26 cellular contexts compared by ENCODE assay signal in genomic region chr5:76299592-76299991, GRCh38.
DNase-seq lines count a peak whose midpoint lies in the region; ATAC-seq and TF ChIP-seq lines count a peak whose summit lies in the region.
"Had no signal": no experiment of that assay in that cellular context is flagged by ENCODE, and none has a peak within 500 bp of the region (broad histone marks: within the 10 kb centered on the region; RNA-seq: fewer than 3 reads in every experiment).

No MANE protein-coding gene starts in this region.

- no peaks in the 10 kb centered on the region for H3K9me2 ChIP-seq in GM23248 (ENCODE audit: insufficient read depth)

- peak overlapping the region; percentile 5 to 75 (median 42) for H3K4me3 Mint-ChIP-seq in CD4-positive, CD25-positive, alpha-beta regulatory T cell
- no peak overlapping the region for H3K4me3 Mint-ChIP-seq in CD8-positive, alpha-beta T cell
- no peak overlapping the region for H3K4me3 Mint-ChIP-seq in activated CD8-positive, alpha-beta T cell treated with anti-CD3 and anti-CD28 coated beads for 36 hours
- H3K4me3 Mint-ChIP-seq: CD14-positive monocyte; stimulated activated naive CD8-positive, alpha-beta T cell treated with anti-CD3 and anti-CD28 coated beads, Interleukin-15, Interleukin-2, amounts not matched to agents 100 ng/mL and 50 ng/mL, for 24 hours had no signal

- H3K27me3 Mint-ChIP-seq in CD4-positive, CD25-positive, alpha-beta regulatory T cell: no peaks in the 10 kb centered on the region
- peaks cover 3% of the 10 kb centered on the region for H3K27me3 Mint-ChIP-seq in CD8-positive, alpha-beta T cell (ENCODE audit: low read depth)
- H3K27me3 Mint-ChIP-seq in activated CD8-positive, alpha-beta T cell treated with anti-CD3 and anti-CD28 coated beads for 36 hours: no peaks in the 10 kb centered on the region

- ATAC-seq in CD4-positive, CD25-positive, alpha-beta regulatory T cell (ENCODE audit: low read depth in 2 of 2): peak; percentile 36 to 43
- no peak for ATAC-seq in CD8-positive, alpha-beta T cell
- peak; percentile 47 for ATAC-seq in HG03025 (IDR thresholded peaks at IDR 0.05; ENCODE audit: low FRiP score, unreplicated experiment)
- ATAC-seq in activated CD8-positive, alpha-beta T cell treated with anti-CD3 and anti-CD28 coated beads for 36 hours: peak; percentile 8
- ATAC-seq in HG02642 (IDR thresholded peaks at IDR 0.05; ENCODE audit: poor library complexity, unreplicated experiment): no peak
- ATAC-seq: Right ventricle myocardium inferior had no signal

- H3K4me3 ChIP-seq in CD4-positive, CD25-positive, alpha-beta regulatory T cell (ENCODE audit: low read depth, low read length): peak overlapping the region; percentile 51
- no peak overlapping the region for H3K4me3 ChIP-seq in CD8-positive, alpha-beta T cell (ENCODE audit: low read depth, low read length)
- H3K4me3 ChIP-seq in GM23248: no peak overlapping the region
- H3K4me3 ChIP-seq: breast epithelium, thyroid gland had no signal

- no peaks in the 10 kb centered on the region for H3K79me2 ChIP-seq in GM23248 (ENCODE audit: insufficient read depth)

- no peaks in the 10 kb centered on the region for H3K9me3 ChIP-seq in CD4-positive, CD25-positive, alpha-beta regulatory T cell (ENCODE audit: control insufficient read depth in 2 of 2, low read length in 2 of 2)
- no peaks in the 10 kb centered on the region for H3K9me3 ChIP-seq in CD8-positive, alpha-beta T cell (ENCODE audit: low read length)
- H3K9me3 ChIP-seq in GM23248 (ENCODE audit: low read depth): no peaks in the 10 kb centered on the region
- H3K9me3 ChIP-seq: breast epithelium, thyroid gland had no signal

- H3K27me3 ChIP-seq in CD4-positive, CD25-positive, alpha-beta regulatory T cell (ENCODE audit: control insufficient read depth, insufficient read depth, low read length): no peaks in the 10 kb centered on the region
- H3K27me3 ChIP-seq in CD8-positive, alpha-beta T cell (ENCODE audit: insufficient read depth, low read length): no peaks in the 10 kb centered on the region
- H3K27me3 ChIP-seq in GM23248 (replicated peaks; ENCODE audit: insufficient read depth): no peaks in the 10 kb centered on the region
- H3K27me3 ChIP-seq: breast epithelium, thyroid gland had no signal

- H4K20me1 ChIP-seq in GM23248 (ENCODE audit: insufficient read depth): no peaks in the 10 kb centered on the region

- POLR2A ChIA-PET in CD8-positive, alpha-beta T cell (lab: Charles Lee): interaction anchor here (0.5 kb wide), 1 partner anchor 439 kb away, joined by 3 read pairs; no protein-coding TSS in a partner anchor
- POLR2A ChIA-PET in activated CD8-positive, alpha-beta T cell treated with anti-CD3 and anti-CD28 coated beads for 36 hours (lab: Charles Lee): interaction anchor here (1.8 kb wide), 1 partner anchor 8 kb away, joined by 3 read pairs; no protein-coding TSS in a partner anchor

- intact Hi-C loops in CD8-positive, alpha-beta T cell (cut with DNase I, micrococcal nuclease): no loop called here
- intact Hi-C loops in activated CD8-positive, alpha-beta T cell treated with anti-CD3 and anti-CD28 coated beads for 36 hours (cut with micrococcal nuclease): no loop called here

- CTCF ChIA-PET in CD8-positive, alpha-beta T cell (lab: Charles Lee): interaction anchor here (1.2 kb wide), 1 partner anchor 15 kb away, joined by 4 read pairs; no protein-coding TSS in a partner anchor
- CTCF ChIA-PET in activated CD8-positive, alpha-beta T cell treated with anti-CD3 and anti-CD28 coated beads for 36 hours (lab: Charles Lee): interaction anchor here (1.2 to 1.9 kb wide), 2 partner anchors 9 to 12 kb away, joined by 3 to 5 read pairs; no protein-coding TSS in a partner anchor

- H3K4me1 Mint-ChIP-seq in CD4-positive, CD25-positive, alpha-beta regulatory T cell: peaks cover 16 to 44% (median 33%) of the 10 kb centered on the region in 4 donors
- H3K4me1 Mint-ChIP-seq in CD8-positive, alpha-beta T cell (ENCODE audit: low read depth): peaks cover 32% of the 10 kb centered on the region
- H3K4me1 Mint-ChIP-seq in activated CD8-positive, alpha-beta T cell treated with anti-CD3 and anti-CD28 coated beads for 36 hours (ENCODE audit: low read depth): peaks cover 21% of the 10 kb centered on the region

- H3K27ac Mint-ChIP-seq in CD4-positive, CD25-positive, alpha-beta regulatory T cell: peak overlapping the region; percentile 68 to 98 (median 89)
- peak overlapping the region; percentile 52 for H3K27ac Mint-ChIP-seq in CD8-positive, alpha-beta T cell
- H3K27ac Mint-ChIP-seq in activated CD8-positive, alpha-beta T cell treated with anti-CD3 and anti-CD28 coated beads for 36 hours: no peak overlapping the region
- H3K27ac Mint-ChIP-seq: progenitor cell of endocrine pancreas; stimulated activated naive CD8-positive, alpha-beta T cell treated with anti-CD3 and anti-CD28 coated beads, Interleukin-15, Interleukin-2, amounts not matched to agents 100 ng/mL and 50 ng/mL, for 24 hours had no signal

- no peak for TF ChIP-seq CTCF in CD8-positive, alpha-beta T cell (IDR thresholded peaks at IDR 0.05)
- TF ChIP-seq CTCF in activated CD8-positive, alpha-beta T cell treated with anti-CD3 and anti-CD28 coated beads for 36 hours (IDR thresholded peaks at IDR 0.05): no peak

- no peak overlapping the region for H3K4me2 ChIP-seq in GM23248 (ENCODE audit: unreplicated experiment)

- no peak overlapping the region for H2AFZ ChIP-seq in GM23248

- peaks cover 0 to 4% (median 0%) of the 10 kb centered on the region in 7 donors for H3K9me3 Mint-ChIP-seq in CD4-positive, CD25-positive, alpha-beta regulatory T cell
- peaks cover 2% of the 10 kb centered on the region for H3K9me3 Mint-ChIP-seq in CD8-positive, alpha-beta T cell
- no peaks in the 10 kb centered on the region for H3K9me3 Mint-ChIP-seq in activated CD8-positive, alpha-beta T cell treated with anti-CD3 and anti-CD28 coated beads for 36 hours
- H3K9me3 Mint-ChIP-seq: CD14-positive monocyte; stimulated activated naive CD8-positive, alpha-beta T cell treated with anti-CD3 and anti-CD28 coated beads, Interleukin-15, Interleukin-2, amounts not matched to agents 100 ng/mL and 50 ng/mL, for 24 hours had no signal

- H3K9ac ChIP-seq in GM23248: no peak overlapping the region

- H3F3A ChIP-seq in GM23248 (ENCODE audit: insufficient read depth): no peaks in the 10 kb centered on the region

- in situ Hi-C loops in GM23248 (cut with MboI): no loop called here

- H3K27ac ChIP-seq in CD4-positive, CD25-positive, alpha-beta regulatory T cell (ENCODE audit: insufficient read depth, low read length, poor library complexity, severe bottlenecking): peak overlapping the region; percentile 48
- no peak overlapping the region for H3K27ac ChIP-seq in CD8-positive, alpha-beta T cell (ENCODE audit: low read depth, low read length)
- H3K27ac ChIP-seq in GM23248: no peak overlapping the region
- H3K27ac ChIP-seq: breast epithelium, thyroid gland had no signal

- 0 to 6% methylated on average over 2 of the region's 2 CpGs for WGBS in GM23248 (ENCODE audit: low coverage in 1 of 2, low lambda C conversion rate in 2 of 2, missing lambda C conversion rate in 2 of 2), 2 experiments

- peaks cover 4% of the 10 kb centered on the region for H3K36me3 Mint-ChIP-seq in CD4-positive, CD25-positive, alpha-beta regulatory T cell
- no peaks in the 10 kb centered on the region for H3K36me3 Mint-ChIP-seq in CD8-positive, alpha-beta T cell
- H3K36me3 Mint-ChIP-seq in activated CD8-positive, alpha-beta T cell treated with anti-CD3 and anti-CD28 coated beads for 36 hours (ENCODE audit: low read depth): no peaks in the 10 kb centered on the region
- H3K36me3 Mint-ChIP-seq: CD14-positive monocyte had no signal

- no peaks in the 10 kb centered on the region for H3K36me3 ChIP-seq in CD4-positive, CD25-positive, alpha-beta regulatory T cell (ENCODE audit: control insufficient read depth, insufficient read depth, low read length)
- no peaks in the 10 kb centered on the region for H3K36me3 ChIP-seq in CD8-positive, alpha-beta T cell (ENCODE audit: insufficient read depth, low read length)
- no peaks in the 10 kb centered on the region for H3K36me3 ChIP-seq in GM23248 (ENCODE audit: low read depth)
- H3K36me3 ChIP-seq: breast epithelium, thyroid gland had no signal

- peak in 2 of 3 donors; percentile 30 to 76 for DNase-seq in CD4-positive, CD25-positive, alpha-beta regulatory T cell
- DNase-seq in CD8-positive, alpha-beta T cell: no peak
- no peak for DNase-seq in activated CD8-positive, alpha-beta T cell treated with anti-CD3 and anti-CD28 coated beads for 36 hours
- DNase-seq in GM23248 (no peak), hepatic stellate cell (ENCODE audit: low spot score) (no peak), D341Med (ENCODE audit: low spot score) (no peak)
- DNase-seq: activated CD4-positive, CD25-positive, alpha-beta regulatory T cell treated with anti-CD3 and anti-CD28 coated beads, Interleukin-2, amount 50 U/mL, for 72 hours; activated CD8-positive, alpha-beta memory T cell treated with anti-CD3 and anti-CD28 coated beads, Interleukin-2, amount 50 U/mL, for 4 hours; amniotic stem cell; effector CD8-positive, alpha-beta T cell; erythroblast; HCEC 1CT; head of caudate nucleus; IMR-90; mesenchymal stem cell; NCI-H2081 treated with DMSO at 0.1 percent for 48 hours; NCI-H446; OCI-M1; thyroid gland had no signal

- peaks cover 29% of the 10 kb centered on the region for H3K4me1 ChIP-seq in CD4-positive, CD25-positive, alpha-beta regulatory T cell (ENCODE audit: control insufficient read depth, insufficient read depth, low read length, poor library complexity, severe bottlenecking)
- peaks cover 8% of the 10 kb centered on the region for H3K4me1 ChIP-seq in CD8-positive, alpha-beta T cell (ENCODE audit: insufficient read depth, low read length)
- H3K4me1 ChIP-seq in GM23248 (ENCODE audit: insufficient read depth): no peaks in the 10 kb centered on the region
- H3K4me1 ChIP-seq: breast epithelium had no signal

Comparison
In these comparisons a context has a peak if more than half of its experiments do, and no peak if none do; other contexts are left out.
1. ATAC-seq: peak in CD4-positive, CD25-positive, alpha-beta regulatory T cell (2 of 2), HG03025 (single experiment) and activated CD8-positive, alpha-beta T cell treated with anti-CD3 and anti-CD28 coated beads for 36 hours (single experiment); none in CD8-positive, alpha-beta T cell (single experiment) and HG02642 (single experiment).
2. DNase-seq: peak in CD4-positive, CD25-positive, alpha-beta regulatory T cell (2 of 3); none in CD8-positive, alpha-beta T cell (0 of 7), activated CD8-positive, alpha-beta T cell treated with anti-CD3 and anti-CD28 coated beads for 36 hours (single experiment), GM23248 (single experiment), hepatic stellate cell (single experiment) and D341Med (single experiment).
3. H3K4me3 Mint-ChIP-seq: peak in CD4-positive, CD25-positive, alpha-beta regulatory T cell (4 of 4); none in CD8-positive, alpha-beta T cell (single experiment) and activated CD8-positive, alpha-beta T cell treated with anti-CD3 and anti-CD28 coated beads for 36 hours (single experiment).